In the genomic region with DNA sequence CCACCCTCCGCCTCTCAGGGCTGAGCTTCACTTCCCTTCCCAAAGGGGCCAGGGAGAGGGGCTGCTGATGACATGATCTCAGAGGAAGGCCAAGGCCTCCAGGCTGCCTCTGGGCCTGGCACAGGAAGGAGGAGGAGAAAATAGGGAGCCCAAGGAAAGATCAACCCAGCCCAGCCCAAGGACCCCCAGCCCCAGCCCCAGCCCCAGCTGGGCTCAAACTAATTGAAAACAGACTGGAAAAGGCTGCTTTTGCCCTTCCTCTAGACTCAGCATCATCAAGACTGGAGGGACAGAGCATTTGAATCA, we compare ENCODE assay signal across 6 cellular contexts. TPM values are rescaled to one million over a fixed set of nuclear protein-coding genes. Genes with fewer than 3 reads are reported as not detected.
"Had no signal": no experiment of that assay in that cellular context is flagged by ENCODE, and none has a peak within 500 bp of the region (broad histone marks: within the 10 kb centered on the region; RNA-seq: fewer than 3 reads in every experiment).

No MANE protein-coding gene starts in this region.

- H3K4me3 ChIP-seq: GM23338, K562 had no signal

- DNase-seq: H9, HCEC 1CT, IMR-90 had no signal

- H3K4me3 Mint-ChIP-seq: GM23338, H9 had no signal

- ATAC-seq: GM23338, K562 had no signal

- H3K9me3 Mint-ChIP-seq: GM23338, H9 had no signal

- H3K27ac Mint-ChIP-seq: GM23338 had no signal

- H3K4me2 ChIP-seq: GM23338 had no signal

RNA-seq across cellular contexts. Expression of a gene that starts 18.3 kb away (rescaled TPM):
- total RNA-seq: HT-29, IMR-90, K562 had no signal
- polyA plus RNA-seq: IMR-90, K562 had no signal
